ENCODE assay signal across 8 cellular contexts in genomic region chr1:31712625-31713024, GRCh38. TPM values are rescaled to one million over a fixed set of nuclear protein-coding genes. Genes with fewer than 3 reads are reported as not detected.
A peak's percentile ranks its signal among the peaks of the same experiment; 100 is the strongest.
DNase-seq lines count a peak whose midpoint lies in the region; ATAC-seq and TF ChIP-seq lines count a peak whose summit lies in the region.

No MANE protein-coding gene starts in this region.

- H3K4me3 Mint-ChIP-seq in activated T-helper 2 cell treated with anti-CD3 and anti-CD28 coated beads, Interferon-gamma antibody, Interleukin-2, Interleukin-4, amounts not matched to agents 10 μg/mL and 5 μg/mL and 100 μg/mL, durations not matched to agents 14 hours and 24 hours and 36 hours (ENCODE audit: low read depth) = no peak overlapping the region

- 14 to 33% (median 32%) methylated on average over 2 of the region's 2 CpGs for WGBS in adrenal gland, 4 donors
- 26% methylated on average over 2 of the region's 2 CpGs for WGBS in right cardiac atrium

- H3K27me3 ChIP-seq in adrenal gland (no peaks in the 10 kb centered on the region), right cardiac atrium (ENCODE audit: control insufficient read depth, insufficient read depth) (no peaks in the 10 kb centered on the region), skeletal muscle tissue (ENCODE audit: control insufficient read depth in 3 of 3, insufficient read depth in 3 of 3, low read length in 3 of 3) (no peaks in the 10 kb centered on the region)

- H3K4me1 ChIP-seq in adrenal gland (replicated peaks in 1 of 2) = peaks cover 26 to 38% of the 10 kb centered on the region in 2 donors
- peaks cover 8% of the 10 kb centered on the region for H3K4me1 ChIP-seq in right cardiac atrium (ENCODE audit: control insufficient read depth, insufficient read depth, low read length)
- peaks cover 21 to 38% (median 23%) of the 10 kb centered on the region in 3 donors for H3K4me1 ChIP-seq in skeletal muscle tissue (ENCODE audit: control insufficient read depth in 3 of 3, insufficient read depth in 3 of 3, low read length in 3 of 3)

- H3K9me3 ChIP-seq in adrenal gland (replicated peaks in 1 of 3) (no peaks in the 10 kb centered on the region), right cardiac atrium (ENCODE audit: control insufficient read depth, low read length) (no peaks in the 10 kb centered on the region), skeletal muscle tissue (ENCODE audit: control insufficient read depth in 3 of 3, low read length in 3 of 3) (no peaks in the 10 kb centered on the region)

- no peaks in the 10 kb centered on the region for H3K36me3 ChIP-seq in adrenal gland (replicated peaks in 1 of 2)
- no peaks in the 10 kb centered on the region for H3K36me3 ChIP-seq in skeletal muscle tissue (ENCODE audit: control insufficient read depth in 3 of 3, insufficient read depth in 3 of 3, low read length in 3 of 3)

- no peak for TF ChIP-seq CTCF in adrenal gland (IDR thresholded peaks at IDR 0.05)

- peak in 1 of 2 donors; percentile 50 for ATAC-seq in right cardiac atrium

- H3K36me3 Mint-ChIP-seq in activated T-helper 2 cell treated with anti-CD3 and anti-CD28 coated beads, Interferon-gamma antibody, Interleukin-2, Interleukin-4, amounts not matched to agents 10 μg/mL and 5 μg/mL and 100 μg/mL, durations not matched to agents 14 hours and 24 hours and 36 hours (ENCODE audit: low read depth) = no peaks in the 10 kb centered on the region

- H3K9ac ChIP-seq in skeletal muscle tissue (ENCODE audit: low read depth in 1 of 3, low read length in 3 of 3) = peak overlapping the region in 2 of 3 donors; percentile 26 to 28

- H3K9me3 Mint-ChIP-seq in activated T-helper 2 cell treated with anti-CD3 and anti-CD28 coated beads, Interferon-gamma antibody, Interleukin-2, Interleukin-4, amounts not matched to agents 10 μg/mL and 5 μg/mL and 100 μg/mL, durations not matched to agents 14 hours and 24 hours and 36 hours = no peaks in the 10 kb centered on the region

- H3K27me3 Mint-ChIP-seq in activated T-helper 2 cell treated with anti-CD3 and anti-CD28 coated beads, Interferon-gamma antibody, Interleukin-2, Interleukin-4, amounts not matched to agents 10 μg/mL and 5 μg/mL and 100 μg/mL, durations not matched to agents 14 hours and 24 hours and 36 hours (ENCODE audit: low read depth) = peaks cover 49% of the 10 kb centered on the region

- no peak overlapping the region for H3K27ac Mint-ChIP-seq in activated T-helper 2 cell treated with anti-CD3 and anti-CD28 coated beads, Interferon-gamma antibody, Interleukin-2, Interleukin-4, amounts not matched to agents 10 μg/mL and 5 μg/mL and 100 μg/mL, durations not matched to agents 14 hours and 24 hours and 36 hours

- intact Hi-C loops in adrenal gland (cut with DNase I) (loop anchor here in 1 of 2 donors (10.0 kb wide), 1 partner anchor 48 kb away; no protein-coding TSS in a partner anchor), right cardiac atrium (cut with DNase I) (loop anchor here in 2 of 4 donors (10.0 kb wide), 2 partner anchors 48 to 72 kb away; no protein-coding TSS in a partner anchor)
- intact Hi-C loops in activated T-helper 2 cell treated with anti-CD3 and anti-CD28 coated beads, Interferon-gamma antibody, Interleukin-2, Interleukin-4, amounts not matched to agents 10 μg/mL and 5 μg/mL and 100 μg/mL, durations not matched to agents 14 hours and 24 hours and 36 hours (cut with micrococcal nuclease) = no loop called here

- no peak for TF ChIP-seq POLR2A in adrenal gland (IDR thresholded peaks at IDR 0.05)

- no peak overlapping the region for H3K4me3 ChIP-seq in adrenal gland
- H3K4me3 ChIP-seq in right cardiac atrium (ENCODE audit: low read length) = no peak overlapping the region
- no peak overlapping the region for H3K4me3 ChIP-seq in skeletal muscle tissue (ENCODE audit: low read length in 3 of 3)

- peaks cover 11% of the 10 kb centered on the region for H3K4me1 Mint-ChIP-seq in activated T-helper 2 cell treated with anti-CD3 and anti-CD28 coated beads, Interferon-gamma antibody, Interleukin-2, Interleukin-4, amounts not matched to agents 10 μg/mL and 5 μg/mL and 100 μg/mL, durations not matched to agents 14 hours and 24 hours and 36 hours (ENCODE audit: low read depth)

- peak overlapping the region in 4 of 5 donors; percentile 16 to 97 (median 96) for H3K27ac ChIP-seq in adrenal gland
- peak overlapping the region; percentile 56 for H3K27ac ChIP-seq in right cardiac atrium (ENCODE audit: low read length)
- peak overlapping the region; percentile 96 for H3K27ac ChIP-seq in skeletal muscle tissue (ENCODE audit: low read depth, low read length)

- peak; percentile 85 for DNase-seq in GM04504 (ENCODE audit: low read depth)
- DNase-seq in adrenal gland = peak; percentile 59 to 85 (median 79)
- peak; percentile 76 to 91 (median 87) for DNase-seq in right cardiac atrium
- no peak for DNase-seq in NCI-H1417 treated with DMSO at 0.1 percent for 48 hours (lab: John Stamatoyannopoulos, UW)
- DNase-seq in activated T-helper 2 cell treated with anti-CD3 and anti-CD28 coated beads, Interferon-gamma antibody, Interleukin-2, Interleukin-4, amounts not matched to agents 10 μg/mL and 5 μg/mL and 100 μg/mL, durations not matched to agents 14 hours and 24 hours and 36 hours (ENCODE audit: low spot score) = no peak
- DNase-seq in NCI-H774 (lab: John Stamatoyannopoulos, UW) = no peak
- no peak for DNase-seq in NCI-H1417 (lab: John Stamatoyannopoulos, UW)

RNA-seq across cellular contexts. Expression of gene COL16A1, which starts 8.8 kb away (rescaled TPM):
- total RNA-seq in adrenal gland = 10 to 100 TPM; 18.5 to 41.2 (median 26.9) TPM
- polyA plus RNA-seq in adrenal gland = 100 to 1,000 TPM in 1 of 3 donors, 10 to 100 TPM in 1, 1 to 10 TPM in 1; 6.1 to 129 (median 49.8) TPM
- 10 to 100 TPM; 40.6 to 50.5 (median 50.3) TPM for total RNA-seq in right cardiac atrium
- polyA plus RNA-seq in right cardiac atrium = 37.4 TPM
- total RNA-seq in skeletal muscle tissue = 91.9 TPM
- total RNA-seq in activated T-helper 2 cell treated with anti-CD3 and anti-CD28 coated beads, Interferon-gamma antibody, Interleukin-2, Interleukin-4, amounts not matched to agents 10 μg/mL and 5 μg/mL and 100 μg/mL, durations not matched to agents 14 hours and 24 hours and 36 hours = not detected in 2 replicates

RNA-seq across cellular contexts. Expression of gene ADGRB2, which starts 51.5 kb away (rescaled TPM):
- 10 to 100 TPM in 1 of 8 donors, 1 to 10 TPM in 7; 2.2 to 15.1 (median 5.1) TPM for total RNA-seq in adrenal gland
- 10 to 100 TPM in 1 of 3 donors, 1 to 10 TPM in 2; 1.8 to 57.3 (median 9.2) TPM for polyA plus RNA-seq in adrenal gland
- total RNA-seq in right cardiac atrium = 10 to 100 TPM; 11.8 to 14.8 (median 13.1) TPM
- 18.2 TPM for polyA plus RNA-seq in right cardiac atrium
- total RNA-seq in skeletal muscle tissue = 6.3 TPM
- total RNA-seq in activated T-helper 2 cell treated with anti-CD3 and anti-CD28 coated beads, Interferon-gamma antibody, Interleukin-2, Interleukin-4, amounts not matched to agents 10 μg/mL and 5 μg/mL and 100 μg/mL, durations not matched to agents 14 hours and 24 hours and 36 hours = 5.4 and 6.0 TPM in 2 replicates

Comparison
In these comparisons a context has a peak if more than half of its experiments do, and no peak if none do; other contexts are left out.
1. DNase-seq: peak in GM04504 (single experiment), adrenal gland (7 of 7) and right cardiac atrium (3 of 3); none in NCI-H1417 treated with DMSO at 0.1 percent for 48 hours (single experiment), activated T-helper 2 cell treated with anti-CD3 and anti-CD28 coated beads, Interferon-gamma antibody, Interleukin-2, Interleukin-4, amounts not matched to agents 10 μg/mL and 5 μg/mL and 100 μg/mL, durations not matched to agents 14 hours and 24 hours and 36 hours (single experiment), NCI-H774 (single experiment) and NCI-H1417 (0 of 3).
2. RNA of gene COL16A1, which starts 8.8 kb away (total RNA-seq): 91.9 TPM in skeletal muscle tissue (single experiment), 40.6 to 50.5 TPM in right cardiac atrium and 18.5 to 41.2 TPM in adrenal gland; not detected in activated T-helper 2 cell treated with anti-CD3 and anti-CD28 coated beads, Interferon-gamma antibody, Interleukin-2, Interleukin-4, amounts not matched to agents 10 μg/mL and 5 μg/mL and 100 μg/mL, durations not matched to agents 14 hours and 24 hours and 36 hours; every median in the first group is over 10 times any median in the second.
3. Peak in every context shown above with its lines, with median percentiles within 50 percentile points of each other: H3K27ac ChIP-seq.